ENCODE assay signal across 8 cellular contexts in the genomic region with DNA sequence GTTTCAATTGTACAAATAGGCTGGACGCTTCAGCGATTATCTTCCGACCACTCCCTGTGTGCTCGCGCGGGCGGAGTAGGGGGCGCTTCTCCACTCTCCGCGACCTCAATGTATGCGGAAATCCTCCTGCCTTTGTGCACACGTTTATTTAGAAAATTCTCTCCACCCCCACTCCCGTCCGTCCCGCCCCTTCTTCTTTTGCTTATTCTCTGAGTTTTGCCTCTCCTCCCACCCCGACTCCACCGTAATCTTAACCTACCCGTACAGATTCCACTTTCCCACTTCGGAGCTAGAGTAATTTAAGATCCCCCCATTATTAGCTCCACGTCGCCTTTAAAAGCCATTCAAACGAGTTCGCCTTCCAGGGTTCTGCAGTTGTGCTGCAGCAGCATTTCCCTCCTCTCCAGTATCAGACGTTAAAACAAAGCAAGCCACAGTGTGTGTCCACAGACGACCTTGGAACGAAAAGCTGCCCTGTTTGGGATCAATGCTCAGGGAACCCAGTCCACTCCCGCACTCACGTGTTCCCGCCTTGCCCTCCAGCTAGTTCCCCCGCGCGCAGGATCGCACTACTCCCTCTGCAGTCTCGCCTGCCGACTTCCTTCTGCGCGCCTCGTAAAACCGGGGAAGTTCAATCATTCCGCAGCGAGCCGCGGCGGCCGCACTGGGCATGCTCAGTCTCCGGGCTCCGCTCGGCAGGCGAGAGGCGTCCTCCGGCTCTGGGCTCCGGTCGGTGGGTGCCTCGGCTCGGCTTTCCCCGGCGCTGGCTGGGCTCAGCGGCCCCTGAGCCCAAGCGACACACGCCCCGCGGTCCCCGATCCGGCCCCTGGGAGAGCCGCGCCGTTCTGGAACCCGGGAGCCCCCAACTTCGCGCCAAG. TPM values are rescaled to one million over a fixed set of nuclear protein-coding genes. Genes with fewer than 3 reads are reported as not detected.
A peak's percentile ranks its signal among the peaks of the same experiment; 100 is the strongest.
DNase-seq lines count a peak whose midpoint lies in the region; ATAC-seq and TF ChIP-seq lines count a peak whose summit lies in the region.

A gene with protein sequence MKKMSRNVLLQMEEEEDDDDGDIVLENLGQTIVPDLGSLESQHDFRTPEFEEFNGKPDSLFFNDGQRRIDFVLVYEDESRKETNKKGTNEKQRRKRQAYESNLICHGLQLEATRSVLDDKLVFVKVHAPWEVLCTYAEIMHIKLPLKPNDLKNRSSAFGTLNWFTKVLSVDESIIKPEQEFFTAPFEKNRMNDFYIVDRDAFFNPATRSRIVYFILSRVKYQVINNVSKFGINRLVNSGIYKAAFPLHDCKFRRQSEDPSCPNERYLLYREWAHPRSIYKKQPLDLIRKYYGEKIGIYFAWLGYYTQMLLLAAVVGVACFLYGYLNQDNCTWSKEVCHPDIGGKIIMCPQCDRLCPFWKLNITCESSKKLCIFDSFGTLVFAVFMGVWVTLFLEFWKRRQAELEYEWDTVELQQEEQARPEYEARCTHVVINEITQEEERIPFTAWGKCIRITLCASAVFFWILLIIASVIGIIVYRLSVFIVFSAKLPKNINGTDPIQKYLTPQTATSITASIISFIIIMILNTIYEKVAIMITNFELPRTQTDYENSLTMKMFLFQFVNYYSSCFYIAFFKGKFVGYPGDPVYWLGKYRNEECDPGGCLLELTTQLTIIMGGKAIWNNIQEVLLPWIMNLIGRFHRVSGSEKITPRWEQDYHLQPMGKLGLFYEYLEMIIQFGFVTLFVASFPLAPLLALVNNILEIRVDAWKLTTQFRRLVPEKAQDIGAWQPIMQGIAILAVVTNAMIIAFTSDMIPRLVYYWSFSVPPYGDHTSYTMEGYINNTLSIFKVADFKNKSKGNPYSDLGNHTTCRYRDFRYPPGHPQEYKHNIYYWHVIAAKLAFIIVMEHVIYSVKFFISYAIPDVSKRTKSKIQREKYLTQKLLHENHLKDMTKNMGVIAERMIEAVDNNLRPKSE (plus strand): TSS at position 677 of the 878 bp plus-strand sequence. CDS start 227 bp downstream, outside the sequence.

- DNase-seq in NCI-H2107 (lab: John Stamatoyannopoulos, UW) (peak; percentile 79), UCSD-AML1 (lab: John Stamatoyannopoulos, UW; ENCODE audit: unreplicated experiment) (peak; percentile 88)

- H3K4me1 Mint-ChIP-seq in brain = peaks cover 50% of the 10 kb centered on the region

- no peak for TF ChIP-seq CTCF in brain (conservative IDR thresholded peaks at IDR 0.05)

- H3K27me3 Mint-ChIP-seq in brain = peaks cover 5% of the 10 kb centered on the region

- H3K36me3 Mint-ChIP-seq in brain = no peaks in the 10 kb centered on the region

- H3K4me1 ChIP-seq in ACC112 (ENCODE audit: control insufficient read depth, insufficient read depth, low read length, unreplicated experiment) = peaks cover 24% of the 10 kb centered on the region
- H3K4me1 ChIP-seq in iPS-15b (ENCODE audit: control insufficient read depth, insufficient read depth, low read length) = peaks cover 11% of the 10 kb centered on the region
- H3K4me1 ChIP-seq in skeletal muscle satellite cell (ENCODE audit: control insufficient read depth, insufficient read depth, low read length) = peaks cover 8% of the 10 kb centered on the region

- H3K9me3 Mint-ChIP-seq in brain = peaks cover 0 to 3% (median 0%) of the 10 kb centered on the region in 5 experiments

- H3K27ac ChIP-seq in ACC112 (ENCODE audit: low read depth, low read length) = peak within 1 kb of the TSS; percentile 78

- peak within 1 kb of the TSS; percentile 88 for H3K4me3 ChIP-seq in ACC112 (ENCODE audit: low read depth, low read length)
- peak within 1 kb of the TSS; percentile 95 for H3K4me3 ChIP-seq in iPS-15b (ENCODE audit: low read depth, low read length)
- peak within 1 kb of the TSS; percentile 76 for H3K4me3 ChIP-seq in skeletal muscle satellite cell (ENCODE audit: low read length)

- peak within 1 kb of the TSS; percentile 90 for H3K4me2 ChIP-seq in skeletal muscle satellite cell (ENCODE audit: low read length)

- H3K9me3 ChIP-seq in iPS-15b (ENCODE audit: control insufficient read depth, insufficient read depth, low read length) (no peaks in the 10 kb centered on the region), skeletal muscle satellite cell (replicated peaks; ENCODE audit: low read length) (no peaks in the 10 kb centered on the region)

- H2AFZ ChIP-seq in ACC112 (ENCODE audit: low read length, unreplicated experiment) = peak within 1 kb of the TSS; percentile 92

- H3K27ac Mint-ChIP-seq in brain = peak within 1 kb of the TSS; percentile 95 to 99 (median 98)

- H3K9ac ChIP-seq in iPS-15b (ENCODE audit: low read depth, low read length) (peak within 1 kb of the TSS; percentile 93), skeletal muscle satellite cell (ENCODE audit: low read depth, low read length) (peak within 1 kb of the TSS; percentile 99)

- no peaks in the 10 kb centered on the region for H3K36me3 ChIP-seq in ACC112 (ENCODE audit: insufficient read depth, low read length)
- H3K36me3 ChIP-seq in iPS-15b (ENCODE audit: control insufficient read depth, insufficient read depth, low read length) = no peaks in the 10 kb centered on the region
- H3K36me3 ChIP-seq in skeletal muscle satellite cell (ENCODE audit: insufficient read depth, low read length) = no peaks in the 10 kb centered on the region

- peak; percentile 57 for ATAC-seq in GM18858 (IDR thresholded peaks at IDR 0.05; ENCODE audit: unreplicated experiment)
- peak; percentile 69 for ATAC-seq in HG03066 (IDR thresholded peaks at IDR 0.05; ENCODE audit: low read depth, unreplicated experiment)

- H3K4me3 Mint-ChIP-seq in brain = peak within 1 kb of the TSS; percentile 97 to 100 (median 98)

- peaks cover 45% of the 10 kb centered on the region for H3K79me2 ChIP-seq in ACC112 (ENCODE audit: control insufficient read depth, insufficient read depth, low read length, unreplicated experiment)

- H3K27me3 ChIP-seq in ACC112 (ENCODE audit: insufficient read depth, low read length) = no peaks in the 10 kb centered on the region
- no peaks in the 10 kb centered on the region for H3K27me3 ChIP-seq in iPS-15b (ENCODE audit: control insufficient read depth, insufficient read depth, low read length)
- no peaks in the 10 kb centered on the region for H3K27me3 ChIP-seq in skeletal muscle satellite cell (ENCODE audit: control insufficient read depth, insufficient read depth, low read length)

RNA-seq across cellular contexts. Expression of the gene that starts here (rescaled TPM):
- 16.5 TPM for polyA plus RNA-seq in brain (ENCODE audit: insufficient read depth, low read depth, low replicate concordance)
- 28.9 and 35.2 TPM in 2 replicates for total RNA-seq in skeletal muscle satellite cell (2012; rRNA removed)

Comparison
In these comparisons a context has a peak if more than half of its experiments do, and no peak if none do; other contexts are left out.
1. Peak in every context shown above with its lines: DNase-seq, ATAC-seq, H3K4me3 ChIP-seq and H3K27ac ChIP-seq.